15 cellular contexts compared by ENCODE assay signal in the genomic region with DNA sequence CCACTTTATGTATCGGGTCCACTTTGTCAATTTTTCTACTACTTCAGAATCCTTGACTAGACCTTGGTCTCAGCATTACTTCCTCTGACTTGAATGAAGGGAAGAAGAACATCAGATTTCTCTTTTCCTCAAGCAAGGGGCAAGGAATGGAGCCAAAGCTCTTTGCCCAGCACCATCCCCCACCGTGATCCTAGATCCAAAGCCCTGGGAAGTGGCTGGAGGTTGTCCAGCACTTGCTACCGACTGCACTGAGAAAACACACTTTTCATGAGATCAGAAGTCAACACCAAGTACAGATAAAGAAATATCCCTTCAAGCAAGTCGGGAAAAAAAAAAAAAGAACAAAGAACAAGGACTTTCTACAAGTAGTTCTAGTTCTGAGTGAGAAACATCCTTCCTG.
DNase-seq lines count a peak whose midpoint lies in the region; ATAC-seq and TF ChIP-seq lines count a peak whose summit lies in the region.
"Had no signal": no experiment of that assay in that cellular context is flagged by ENCODE, and none has a peak within 500 bp of the region (broad histone marks: within the 10 kb centered on the region; RNA-seq: fewer than 3 reads in every experiment).

No MANE protein-coding gene starts in this region.

- H3K4me1 Mint-ChIP-seq in activated T-helper 17 cell treated with anti-CD3 and anti-CD28 coated beads, Interleukin-2, amount 50 U/mL, for 72 hours: peaks cover 12% of the 10 kb centered on the region

- 47 to 51% (median 49%) methylated on average over 4 of the region's 4 CpGs for WGBS in adrenal gland, 4 donors

- H3K27me3 Mint-ChIP-seq in activated T-helper 17 cell treated with anti-CD3 and anti-CD28 coated beads, Interleukin-2, amount 50 U/mL, for 72 hours: peaks cover 5% of the 10 kb centered on the region
- H3K27me3 Mint-ChIP-seq: activated naive CD8-positive, alpha-beta T cell treated with anti-CD3 and anti-CD28 coated beads, Interleukin-2, amount 50 U/mL, for 24 hours; progenitor cell of endocrine pancreas had no signal

- H3K4me3 ChIP-seq in adrenal gland: no peak overlapping the region
- no peak overlapping the region for H3K4me3 ChIP-seq in fibroblast of mammary gland (ENCODE audit: control insufficient read depth, low read depth, low read length)
- H3K4me3 ChIP-seq in muscle layer of duodenum (ENCODE audit: low read depth in 1 of 2, low read length in 2 of 2): no peak overlapping the region
- peak overlapping the region; percentile 12 for H3K4me3 ChIP-seq in thoracic aorta

- ATAC-seq in thoracic aorta (ENCODE audit: insufficient number of reproducible peaks, low FRiP score, low read depth) (no peak), HG02623 (IDR thresholded peaks at IDR 0.05; ENCODE audit: unreplicated experiment) (no peak), HG03045 (IDR thresholded peaks at IDR 0.05; ENCODE audit: unreplicated experiment) (no peak)
- ATAC-seq in activated T-helper 17 cell treated with anti-CD3 and anti-CD28 coated beads, Interleukin-2, amount 50 U/mL, for 72 hours (replicated peaks): no peak
- ATAC-seq: activated naive CD8-positive, alpha-beta T cell treated with anti-CD3 and anti-CD28 coated beads, Interleukin-2, amount 50 U/mL, for 24 hours had no signal

- TF ChIP-seq POLR2A in adrenal gland (IDR thresholded peaks at IDR 0.05): no peak

- H3K4me3 Mint-ChIP-seq in activated T-helper 17 cell treated with anti-CD3 and anti-CD28 coated beads, Interleukin-2, amount 50 U/mL, for 72 hours: no peak overlapping the region
- H3K4me3 Mint-ChIP-seq: activated naive CD8-positive, alpha-beta T cell treated with anti-CD3 and anti-CD28 coated beads, Interleukin-2, amount 50 U/mL, for 24 hours; CD4-positive, CD25-positive, alpha-beta regulatory T cell had no signal

- H3K4me1 ChIP-seq in adrenal gland (replicated peaks in 1 of 2) (peaks cover 9 to 38% of the 10 kb centered on the region in 2 donors), muscle layer of duodenum (ENCODE audit: control insufficient read depth in 1 of 2, insufficient read depth in 2 of 2, low read length in 2 of 2) (peaks cover 5 to 53% of the 10 kb centered on the region in 2 donors), thoracic aorta (ENCODE audit: control insufficient read depth in 1 of 2, low read depth in 2 of 2) (peaks cover 43 to 59% of the 10 kb centered on the region in 2 donors)

- H3K9me3 ChIP-seq in adrenal gland (replicated peaks in 1 of 3): no peaks in the 10 kb centered on the region
- H3K9me3 ChIP-seq in muscle layer of duodenum (ENCODE audit: control insufficient read depth in 1 of 2, low read length in 2 of 2): no peaks in the 10 kb centered on the region
- no peaks in the 10 kb centered on the region for H3K9me3 ChIP-seq in thoracic aorta

- peak in 4 of 7 donors; percentile 35 to 72 (median 48) for DNase-seq in adrenal gland
- peak; percentile 31 for DNase-seq in fibroblast of mammary gland (ENCODE audit: low read depth)
- no peak for DNase-seq in thoracic aorta (ENCODE audit: low spot score)
- DNase-seq in activated CD8-positive, alpha-beta memory T cell treated with anti-CD3 and anti-CD28 coated beads, Interleukin-2, amount 50 U/mL, for 48 hours: no peak
- DNase-seq: activated naive CD8-positive, alpha-beta T cell treated with anti-CD3 and anti-CD28 coated beads, Interleukin-2, amount 50 U/mL, for 24 hours; CD4-positive, CD25-positive, alpha-beta regulatory T cell; effector CD8-positive, alpha-beta T cell; NCI-H2107; stimulated activated naive CD4-positive, alpha-beta T cell had no signal

- H3K9me3 Mint-ChIP-seq in activated T-helper 17 cell treated with anti-CD3 and anti-CD28 coated beads, Interleukin-2, amount 50 U/mL, for 72 hours: no peaks in the 10 kb centered on the region
- H3K9me3 Mint-ChIP-seq: activated naive CD8-positive, alpha-beta T cell treated with anti-CD3 and anti-CD28 coated beads, Interleukin-2, amount 50 U/mL, for 24 hours had no signal

- H3K27me3 ChIP-seq in adrenal gland: no peaks in the 10 kb centered on the region
- H3K27me3 ChIP-seq in muscle layer of duodenum (ENCODE audit: low read depth, low read length): no peaks in the 10 kb centered on the region
- H3K27me3 ChIP-seq in thoracic aorta (replicated peaks; ENCODE audit: insufficient read depth): no peaks in the 10 kb centered on the region

- H3K27ac Mint-ChIP-seq in activated T-helper 17 cell treated with anti-CD3 and anti-CD28 coated beads, Interleukin-2, amount 50 U/mL, for 72 hours: no peak overlapping the region
- H3K27ac Mint-ChIP-seq: activated naive CD8-positive, alpha-beta T cell treated with anti-CD3 and anti-CD28 coated beads, Interleukin-2, amount 50 U/mL, for 24 hours; CD4-positive, CD25-positive, alpha-beta regulatory T cell had no signal

- TF ChIP-seq CTCF in adrenal gland (IDR thresholded peaks at IDR 0.05): no peak
- no peak for TF ChIP-seq CTCF in fibroblast of mammary gland (conservative IDR thresholded peaks at IDR 0.05; ENCODE audit: control insufficient read depth, insufficient read depth, low read depth, low read length)
- TF ChIP-seq CTCF in thoracic aorta (IDR thresholded peaks at IDR 0.05): no peak

- H3K36me3 ChIP-seq in adrenal gland (replicated peaks in 1 of 2) (peaks cover 0 to 21% of the 10 kb centered on the region in 2 donors), muscle layer of duodenum (ENCODE audit: control insufficient read depth in 1 of 2, insufficient read depth in 2 of 2, low read length in 2 of 2) (peaks cover 0 to 6% of the 10 kb centered on the region in 2 donors), thoracic aorta (no peaks in the 10 kb centered on the region)

- peak overlapping the region in 2 of 5 donors; percentile 60 to 65 for H3K27ac ChIP-seq in adrenal gland
- H3K27ac ChIP-seq in muscle layer of duodenum (ENCODE audit: low read length): peak overlapping the region; percentile 17
- peak overlapping the region; percentile 73 to 77 for H3K27ac ChIP-seq in thoracic aorta
- H3K27ac ChIP-seq: HL-60 had no signal

- H3K36me3 Mint-ChIP-seq in activated T-helper 17 cell treated with anti-CD3 and anti-CD28 coated beads, Interleukin-2, amount 50 U/mL, for 72 hours (ENCODE audit: low read depth): no peaks in the 10 kb centered on the region
- H3K36me3 Mint-ChIP-seq: CD4-positive, CD25-positive, alpha-beta regulatory T cell had no signal

- intact Hi-C loops in adrenal gland (cut with DNase I): no loop called here

Comparison
In these comparisons a context has a peak if more than half of its experiments do, and no peak if none do; other contexts are left out.
1. DNase-seq: peak in adrenal gland (4 of 7) and fibroblast of mammary gland (single experiment); none in thoracic aorta (single experiment) and activated CD8-positive, alpha-beta memory T cell treated with anti-CD3 and anti-CD28 coated beads, Interleukin-2, amount 50 U/mL, for 48 hours (single experiment).